17 cellular contexts compared by ENCODE assay signal in the genomic region with DNA sequence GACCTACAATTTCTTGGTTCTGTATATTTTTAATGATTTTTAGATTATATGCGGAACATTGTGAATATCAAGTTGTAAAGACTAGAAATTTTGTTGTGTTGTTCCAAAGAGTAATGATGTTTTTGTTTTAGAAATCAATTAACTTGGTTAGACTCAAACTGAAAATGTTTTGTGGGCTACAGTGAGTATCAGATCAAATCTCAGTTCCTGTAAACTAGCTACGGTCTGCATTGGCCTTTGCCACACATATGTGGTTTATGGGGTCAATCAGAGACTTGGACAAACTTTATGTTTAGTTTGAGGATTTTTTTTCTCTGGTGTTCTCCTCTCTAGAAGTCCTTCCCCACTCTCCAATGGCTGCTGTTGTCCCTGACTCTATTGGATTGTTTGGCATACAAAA.
DNase-seq lines count a peak whose midpoint lies in the region; ATAC-seq and FAIRE-seq lines count a peak whose summit lies in the region.
"Had no signal": no experiment of that assay in that cellular context is flagged by ENCODE, and none has a peak within 500 bp of the region (broad histone marks: within the 10 kb centered on the region; RNA-seq: fewer than 3 reads in every experiment).

No MANE protein-coding gene starts in this region.

- peak; percentile 76 for FAIRE-seq in GM18507 (lab: Jason Lieb, UNC)

- DNase-seq in GM18507 (ENCODE audit: extremely low spot score, insufficient read length, low read depth) (peak; percentile 0), NCI-H510A (lab: John Stamatoyannopoulos, UW) (no peak), NCI-H1694 treated with DMSO at 0.1 percent for 48 hours (lab: John Stamatoyannopoulos, UW) (no peak), hypothalamus (lab: John Stamatoyannopoulos, UW) (no peak), NK-92 (lab: John Stamatoyannopoulos, UW; ENCODE audit: unreplicated experiment) (no peak)
- DNase-seq: activated CD4-positive, alpha-beta T cell treated with anti-CD3 and anti-CD28 coated beads for 4 hours; DMS79 treated with DMSO at 0.1 percent for 48 hours; head of caudate nucleus; IMR-90; naive thymus-derived CD8-positive, alpha-beta T cell; small intestine; upper lobe of left lung had no signal

- ATAC-seq in GM19463 (IDR thresholded peaks at IDR 0.05; ENCODE audit: unreplicated experiment) (peak; percentile 98), HG02798 (IDR thresholded peaks at IDR 0.05; ENCODE audit: poor library complexity, unreplicated experiment) (peak; percentile 96), HG03378 (IDR thresholded peaks at IDR 0.05; ENCODE audit: unreplicated experiment) (peak; percentile 99)
- ATAC-seq: activated T-helper 17 cell treated with anti-CD3 and anti-CD28 coated beads, Interleukin-2, amount 50 U/mL, for 72 hours; left lobe of liver; naive thymus-derived CD8-positive, alpha-beta T cell had no signal
